Comparison of ENCODE assay signal across 8 cellular contexts in the genomic region with DNA sequence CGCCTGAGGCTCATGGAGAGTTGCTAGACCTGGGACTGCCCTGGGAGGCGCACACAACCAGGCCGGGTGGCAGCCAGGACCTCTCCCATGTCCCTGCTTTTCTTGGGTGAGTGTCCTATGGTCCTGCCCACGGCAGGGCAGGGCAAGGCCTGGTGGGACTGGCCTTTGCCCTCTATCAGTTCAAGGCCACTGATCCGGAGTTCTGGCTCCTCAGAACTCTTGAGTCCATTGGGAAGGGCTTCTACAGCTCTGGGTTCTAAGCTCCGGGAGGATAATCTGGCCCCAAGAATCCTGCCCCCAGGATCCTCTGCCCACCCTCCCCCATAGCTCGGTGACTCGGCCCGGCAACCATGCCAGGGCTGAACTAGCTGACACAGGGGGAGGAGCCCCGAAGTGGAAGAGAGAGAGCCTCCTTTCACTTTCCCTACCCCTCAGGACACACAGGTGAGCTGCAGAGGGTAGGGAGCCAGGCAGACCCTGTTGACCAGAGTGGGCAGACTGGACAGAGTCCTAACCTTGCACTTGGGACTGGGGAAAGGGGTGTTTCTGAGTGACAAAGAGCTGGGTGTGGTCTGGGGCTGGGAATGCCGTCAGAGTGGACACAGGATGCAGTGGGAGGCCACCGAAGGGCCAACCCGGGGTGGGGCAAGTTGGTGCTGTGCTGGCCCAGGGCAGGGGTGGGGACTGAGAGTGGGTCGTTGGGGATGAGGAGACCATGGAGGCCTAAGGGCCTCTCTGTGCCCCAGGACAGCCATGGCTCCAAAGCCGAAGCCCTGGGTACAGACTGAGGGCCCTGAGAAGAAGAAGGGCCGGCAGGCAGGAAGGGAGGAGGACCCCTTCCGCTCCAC. TPM values are rescaled to one million over a fixed set of nuclear protein-coding genes. Genes with fewer than 3 reads are reported as not detected.
DNase-seq lines count a peak whose midpoint lies in the region; ATAC-seq and TF ChIP-seq lines count a peak whose summit lies in the region.

No MANE protein-coding gene starts in this region.

- H3K36me3 Mint-ChIP-seq in natural killer cell = no peaks in the 10 kb centered on the region

- peaks cover 32% of the 10 kb centered on the region for H3K36me3 ChIP-seq in KOPT-K1 (ENCODE audit: insufficient read depth, low read length)
- peaks cover 2 to 41% (median 4%) of the 10 kb centered on the region in 3 donors for H3K36me3 ChIP-seq in tibial artery

- peak; percentile 17 to 39 for DNase-seq in SHP77 (lab: John Stamatoyannopoulos, UW)
- DNase-seq in SHP77 treated with DMSO at 0.1 percent for 48 hours (lab: John Stamatoyannopoulos, UW) = no peak
- peak; percentile 83 for DNase-seq in activated CD8-positive, alpha-beta memory T cell treated with anti-CD3 and anti-CD28 coated beads for 24 hours
- DNase-seq in natural killer cell = peak; percentile 33
- peak; percentile 49 to 78 for DNase-seq in tibial artery

- ATAC-seq in esophagus mucosa (peak; percentile 43), natural killer cell (no peak), HG02884 (IDR thresholded peaks at IDR 0.05; ENCODE audit: unreplicated experiment) (no peak)

- H3K27ac Mint-ChIP-seq in natural killer cell = peak overlapping the region; percentile 79 to 88

- H3K4me1 ChIP-seq in tibial artery = peaks cover 0 to 33% (median 29%) of the 10 kb centered on the region in 4 donors

- no peaks in the 10 kb centered on the region for H3K9me3 Mint-ChIP-seq in natural killer cell

- peak overlapping the region; percentile 72 to 78 for H3K4me3 ChIP-seq in tibial artery

- H3K9me3 ChIP-seq in KOPT-K1 (ENCODE audit: insufficient read depth, low read length, poor library complexity, severe bottlenecking) = no peaks in the 10 kb centered on the region
- H3K9me3 ChIP-seq in tibial artery = no peaks in the 10 kb centered on the region

- peaks cover 22 to 51% of the 10 kb centered on the region in 2 donors for H3K4me1 Mint-ChIP-seq in natural killer cell

- H3K27me3 ChIP-seq in tibial artery = no peaks in the 10 kb centered on the region

- H3K4me3 Mint-ChIP-seq in natural killer cell = peak overlapping the region; percentile 97

- H3K27me3 Mint-ChIP-seq in natural killer cell (ENCODE audit: low read depth in 2 of 2) = no peaks in the 10 kb centered on the region

- peak overlapping the region; percentile 86 for H3K27ac ChIP-seq in KOPT-K1 (ENCODE audit: low read depth, low read length, poor library complexity, severe bottlenecking)
- peak overlapping the region; percentile 88 to 97 for H3K27ac ChIP-seq in tibial artery

- TF ChIP-seq CTCF in natural killer cell (IDR thresholded peaks at IDR 0.05) = no peak
- no peak for TF ChIP-seq CTCF in tibial artery (IDR thresholded peaks at IDR 0.05)

- intact Hi-C loops in natural killer cell (cut with micrococcal nuclease) (loop anchor here (1.0 to 5.0 kb wide), 7 partner anchors 31 to 276 kb away; a partner anchor contains a TSS), tibial artery (cut with DNase I; ENCODE audit: low total_unique reads) (loop anchor here (5.0 kb wide), 3 partner anchors 39 to 199 kb away; a partner anchor contains a TSS)

RNA-seq across cellular contexts. Expression of a gene that starts 0.7 kb away (rescaled TPM):
- total RNA-seq in esophagus mucosa = 5.7 TPM
- total RNA-seq in natural killer cell = 1 to 10 TPM; 4.6 to 7.4 (median 5.6) TPM

RNA-seq across cellular contexts. Expression of a gene that starts 1.1 kb away (rescaled TPM):
- total RNA-seq in esophagus mucosa = 18.6 TPM
- 10 to 100 TPM; 11.2 to 13.0 (median 12.7) TPM for total RNA-seq in natural killer cell

RNA-seq across cellular contexts. Expression of a gene that starts 12.4 kb away (rescaled TPM):
- total RNA-seq in esophagus mucosa (not detected), natural killer cell (not detected)

RNA-seq across cellular contexts. Expression of a gene that starts 24.4 kb away (rescaled TPM):
- total RNA-seq in esophagus mucosa = 11.5 TPM
- 10 to 100 TPM; 15.0 to 24.7 (median 18.4) TPM for total RNA-seq in natural killer cell

RNA-seq across cellular contexts. Expression of a gene that starts 31.0 kb away (rescaled TPM):
- total RNA-seq in esophagus mucosa (39.6 TPM), natural killer cell (10 to 100 TPM; 32.8 to 42.2 (median 34.2) TPM)
